Comparison of ENCODE assay signal across 2 cellular contexts in genomic region chr14:36009643-36010042, GRCh38.
TF ChIP-seq lines count a peak whose summit lies in the region.

No MANE protein-coding gene starts in this region.

TF ChIP-seq in GM23338, 12 proteins besides CTCF, POLR2A, EP300 and RAD21:
- peak; percentile 91 for TF ChIP-seq NANOG (IDR thresholded peaks at IDR 0.05; ENCODE audit: borderline replicate concordance)
- no peak for TF ChIP-seq ZNF462 (CRISPR knock-in tag; IDR thresholded peaks at IDR 0.05)

TF ChIP-seq in H1, 55 proteins besides CTCF, POLR2A, EP300 and RAD21:
- TF ChIP-seq NRF1 (IDR thresholded peaks at IDR 0.05; ENCODE audit: low read depth, low read length) = no peak
- no peak for TF ChIP-seq CHD1 (IDR thresholded peaks at IDR 0.05; ENCODE audit: low read depth, low read length)
- TF ChIP-seq ATF2 (IDR thresholded peaks at IDR 0.05; ENCODE audit: low read length) = no peak
- no peak for TF ChIP-seq BACH1 (IDR thresholded peaks at IDR 0.05; ENCODE audit: low read length)
- no peak for TF ChIP-seq KDM4A (IDR thresholded peaks at IDR 0.05; ENCODE audit: low read depth, low read length, severe bottlenecking)
- TF ChIP-seq CBX8 (IDR thresholded peaks at IDR 0.05; ENCODE audit: borderline replicate concordance, low read depth, low read length) = no peak
- no peak for TF ChIP-seq NANOG (IDR thresholded peaks at IDR 0.05; ENCODE audit: insufficient read depth, low read depth, low read length, poor library complexity, severe bottlenecking)
- no peak for TF ChIP-seq GABPA (IDR thresholded peaks at IDR 0.05; ENCODE audit: borderline replicate concordance, insufficient read depth, low read length)
- TF ChIP-seq HDAC2 (IDR thresholded peaks at IDR 0.05; ENCODE audit: borderline replicate concordance in 1 of 2, low read depth in 2 of 2, low read length in 2 of 2) = no peak
- TF ChIP-seq SRF (IDR thresholded peaks at IDR 0.05; ENCODE audit: low read depth, low read length) = no peak
TF ChIP-seq in H1: peak in this region for 0.
